18 cellular contexts compared by ENCODE assay signal in genomic region chr3:141083226-141083625, GRCh38. TPM values are rescaled to one million over a fixed set of nuclear protein-coding genes. Genes with fewer than 3 reads are reported as not detected.
"Had no signal": no experiment of that assay in that cellular context is flagged by ENCODE, and none has a peak within 500 bp of the region (broad histone marks: within the 10 kb centered on the region; RNA-seq: fewer than 3 reads in every experiment).

No MANE protein-coding gene starts in this region.

- H3K4me3 ChIP-seq: esophagus squamous epithelium, left lung, stomach, thyroid gland had no signal

- H3K36me3 ChIP-seq: esophagus squamous epithelium, left lung, stomach, thyroid gland had no signal

- H3K4me1 ChIP-seq: esophagus squamous epithelium, left lung, thyroid gland had no signal

- ATAC-seq: activated CD4-positive, CD25-positive, alpha-beta regulatory T cell treated with anti-CD3 and anti-CD28 coated beads, Interleukin-2, amount 50 U/mL, for 24 hours; activated T-cell treated with anti-CD3 and anti-CD28 coated beads, Interleukin-2, amount 50 U/mL, for 4 hours; left lung had no signal

- H3K27me3 ChIP-seq: left lung, stomach, thyroid gland had no signal

- H3K9me3 ChIP-seq: esophagus squamous epithelium, left lung, stomach, thyroid gland had no signal

- DNase-seq: activated CD4-positive, alpha-beta T cell treated with anti-CD3 and anti-CD28 coated beads, Interleukin-2, amount 50 U/mL, for 48 hours; activated gamma-delta T cell; activated naive CD8-positive, alpha-beta T cell treated with anti-CD3 and anti-CD28 coated beads, Interleukin-2, amount 10 ng/mL, durations not matched to agents 7 days and 5 days; activated T-cell treated with anti-CD3 and anti-CD28 coated beads, Interleukin-2, amount 50 U/mL, for 4 hours; anterior cingulate cortex; esophagus squamous epithelium; foreskin fibroblast; nucleus accumbens; SHP77 treated with DMSO at 0.1 percent for 48 hours; stimulated activated CD4-positive, alpha-beta T cell treated with anti-CD3 and anti-CD28 coated beads, Interleukin-4, amount 100 ng/mL, for 1 hour; stimulated activated CD8-positive, alpha-beta memory T cell treated with anti-CD3 and anti-CD28 coated beads, Interleukin-4, amount 100 ng/mL, for 48 hours; stomach; T-helper 2 cell; thyroid gland had no signal

- H3K4me3 Mint-ChIP-seq: activated naive CD8-positive, alpha-beta T cell treated with anti-CD3 and anti-CD28 coated beads, Interleukin-2, amount 10 ng/mL, durations not matched to agents 7 days and 5 days; activated T-cell treated with anti-CD3 and anti-CD28 coated beads, Interleukin-2, amount 50 U/mL, for 4 hours; memory B cell had no signal

- H3K36me3 Mint-ChIP-seq: activated naive CD8-positive, alpha-beta T cell treated with anti-CD3 and anti-CD28 coated beads, Interleukin-2, amount 10 ng/mL, durations not matched to agents 7 days and 5 days; memory B cell had no signal

- H3K27ac Mint-ChIP-seq: activated naive CD8-positive, alpha-beta T cell treated with anti-CD3 and anti-CD28 coated beads, Interleukin-2, amount 10 ng/mL, durations not matched to agents 7 days and 5 days; memory B cell had no signal

- H3K27me3 Mint-ChIP-seq: activated naive CD8-positive, alpha-beta T cell treated with anti-CD3 and anti-CD28 coated beads, Interleukin-2, amount 10 ng/mL, durations not matched to agents 7 days and 5 days had no signal

- H3K9me3 Mint-ChIP-seq: activated naive CD8-positive, alpha-beta T cell treated with anti-CD3 and anti-CD28 coated beads, Interleukin-2, amount 10 ng/mL, durations not matched to agents 7 days and 5 days; activated T-cell treated with anti-CD3 and anti-CD28 coated beads, Interleukin-2, amount 50 U/mL, for 4 hours; memory B cell had no signal

- H3K27ac ChIP-seq: esophagus squamous epithelium, left lung, stomach, thyroid gland had no signal

- H3K4me1 Mint-ChIP-seq: activated naive CD8-positive, alpha-beta T cell treated with anti-CD3 and anti-CD28 coated beads, Interleukin-2, amount 10 ng/mL, durations not matched to agents 7 days and 5 days; memory B cell had no signal

RNA-seq across cellular contexts. Expression of gene SPSB4, which starts 32.1 kb away (rescaled TPM):
- total RNA-seq: activated naive CD8-positive, alpha-beta T cell treated with anti-CD3 and anti-CD28 coated beads, Interleukin-2, amount 10 ng/mL, durations not matched to agents 7 days and 5 days; activated T-cell treated with anti-CD3 and anti-CD28 coated beads, Interleukin-2, amount 50 U/mL, for 4 hours; esophagus squamous epithelium; pulmonary artery endothelial cell had no signal
